Comparison of ENCODE assay signal across 19 cellular contexts in genomic region chr9:116585896-116586295, GRCh38.
"Had no signal": no experiment of that assay in that cellular context is flagged by ENCODE, and none has a peak within 500 bp of the region (broad histone marks: within the 10 kb centered on the region; RNA-seq: fewer than 3 reads in every experiment).

No MANE protein-coding gene starts in this region.

- H3K4me1 ChIP-seq: sigmoid colon, stomach had no signal

- H3K27me3 ChIP-seq: heart left ventricle, ovary, right atrium auricular region, sigmoid colon, stomach, transverse colon had no signal

- H3K27ac ChIP-seq: coronary artery, heart left ventricle, ovary, right atrium auricular region, sigmoid colon, stomach, thoracic aorta, transverse colon had no signal

- H3K9me3 ChIP-seq: ovary, transverse colon had no signal

- H3K36me3 ChIP-seq: heart left ventricle, ovary, right atrium auricular region, sigmoid colon, stomach, thoracic aorta, transverse colon had no signal

- DNase-seq: effector CD4-positive, alpha-beta T cell; endodermal cell; erythroblast; heart left ventricle; hypothalamus; islet precursor cell; mammary epithelial cell; naive thymus-derived CD8-positive, alpha-beta T cell; ovary; sigmoid colon; small intestine; stimulated activated CD4-positive, alpha-beta T cell treated with anti-CD3 and anti-CD28 coated beads, Interleukin-12 subunit alpha, Interleukin-12 subunit beta, amount 100 ng/mL, for 4 hours; stimulated activated naive CD4-positive, alpha-beta T cell; stomach; substantia nigra; transverse colon had no signal

- H3K4me3 ChIP-seq: coronary artery, heart left ventricle, ovary, right atrium auricular region, sigmoid colon, stomach, thoracic aorta, transverse colon had no signal
